In genomic region chr3:106261915-106262683, GRCh38 we compare ENCODE assay signal across 21 cellular contexts.
DNase-seq lines count a peak whose midpoint lies in the region; ATAC-seq and TF ChIP-seq lines count a peak whose summit lies in the region.
"Had no signal": no experiment of that assay in that cellular context is flagged by ENCODE, and none has a peak within 500 bp of the region (broad histone marks: within the 10 kb centered on the region; RNA-seq: fewer than 3 reads in every experiment).

No MANE protein-coding gene starts in this region.

- peak overlapping the region; percentile 6 for H3K27ac Mint-ChIP-seq in CD8-positive, alpha-beta T cell
- peak overlapping the region; percentile 24 for H3K27ac Mint-ChIP-seq in HFFc6
- H3K27ac Mint-ChIP-seq in mesothelial cell of epicardium: peak overlapping the region; percentile 3
- H3K27ac Mint-ChIP-seq in Caco-2 (ENCODE audit: unreplicated experiment): no peak overlapping the region
- H3K27ac Mint-ChIP-seq: naive thymus-derived CD4-positive, alpha-beta T cell had no signal

- no peak overlapping the region for H3K27ac ChIP-seq in CD8-positive, alpha-beta T cell (ENCODE audit: low read depth, low read length)
- H3K27ac ChIP-seq in brain microvascular endothelial cell: no peak overlapping the region
- H3K27ac ChIP-seq: body of pancreas, esophagus squamous epithelium, left ventricle myocardium inferior, Peyer's patch, prostate gland had no signal

- in situ Hi-C loops in brain microvascular endothelial cell (cut with HindIII; ENCODE audit: low pct_ligation_motif_present, low sequenced_read_pairs): no loop called here

- no peak for DNase-seq in CD8-positive, alpha-beta T cell
- DNase-seq in HFFc6 (peak; percentile 92), brain microvascular endothelial cell (peak; percentile 29), mesothelial cell of epicardium (ENCODE audit: low spot score in 2 of 2, unreplicated experiment in 2 of 2) (no peak), NCI-H146 (lab: John Stamatoyannopoulos, UW) (no peak), Caco-2 (no peak), NCI-H446 treated with DMSO at 0.1 percent for 48 hours (lab: John Stamatoyannopoulos, UW) (no peak), NCI-H2171 (lab: John Stamatoyannopoulos, UW) (no peak)
- DNase-seq: activated effector memory CD4-positive, alpha-beta T cell treated with Interleukin-2 at 50 U/mL for 16 hours; body of pancreas; esophagus squamous epithelium; left ventricle myocardium inferior; naive thymus-derived CD4-positive, alpha-beta T cell; NCI-H1048; NCI-H774; Peyer's patch; stimulated activated naive CD8-positive, alpha-beta T cell treated with anti-CD3 and anti-CD28 coated beads, Interleukin-15, Interleukin-2, amounts not matched to agents 100 U/mL and 50 U/mL, for 24 hours; T-cell had no signal

- POLR2A ChIA-PET in CD8-positive, alpha-beta T cell (lab: Charles Lee): no interaction called here
- POLR2A ChIA-PET in Caco-2 (lab: Charles Lee): no interaction called here

- H3K4me3 ChIP-seq in CD8-positive, alpha-beta T cell (ENCODE audit: low read depth, low read length): no peak overlapping the region
- H3K4me3 ChIP-seq in brain microvascular endothelial cell (ENCODE audit: low read depth, low read length) (no peak overlapping the region), Caco-2 (ENCODE audit: low read depth, low read length) (no peak overlapping the region)
- H3K4me3 ChIP-seq: body of pancreas, esophagus squamous epithelium, HAP-1, K562, left ventricle myocardium inferior, Peyer's patch, prostate gland had no signal

- ATAC-seq in CD8-positive, alpha-beta T cell: no peak
- ATAC-seq: body of pancreas; K562; naive thymus-derived CD4-positive, alpha-beta T cell; stimulated activated naive CD8-positive, alpha-beta T cell treated with anti-CD3 and anti-CD28 coated beads, Interleukin-15, Interleukin-2, amounts not matched to agents 100 U/mL and 50 U/mL, for 24 hours; T-cell had no signal

- CTCF ChIA-PET in CD8-positive, alpha-beta T cell (lab: Charles Lee): no interaction called here
- CTCF ChIA-PET in Caco-2 (lab: Charles Lee): no interaction called here

- H3K9me3 ChIP-seq in CD8-positive, alpha-beta T cell (ENCODE audit: low read length): no peaks in the 10 kb centered on the region
- no peaks in the 10 kb centered on the region; the same call in 1 of the 2 replicates for H3K9me3 ChIP-seq in Caco-2
- H3K9me3 ChIP-seq: body of pancreas, esophagus squamous epithelium, HAP-1, Peyer's patch, prostate gland had no signal

- no peaks in the 10 kb centered on the region for H3K9me3 Mint-ChIP-seq in CD8-positive, alpha-beta T cell
- H3K9me3 Mint-ChIP-seq in HFFc6: no peaks in the 10 kb centered on the region
- H3K9me3 Mint-ChIP-seq in mesothelial cell of epicardium: peaks cover 16% of the 10 kb centered on the region
- H3K9me3 Mint-ChIP-seq in Caco-2 (ENCODE audit: unreplicated experiment): peaks cover 10% of the 10 kb centered on the region

- no peaks in the 10 kb centered on the region for H3K27me3 ChIP-seq in CD8-positive, alpha-beta T cell (ENCODE audit: insufficient read depth, low read length)
- H3K27me3 ChIP-seq in brain microvascular endothelial cell (replicated peaks) (no peaks in the 10 kb centered on the region), Caco-2 (replicated peaks; ENCODE audit: control insufficient read depth, insufficient read depth, low read length) (no peaks in the 10 kb centered on the region)
- H3K27me3 ChIP-seq: body of pancreas, esophagus squamous epithelium, Peyer's patch had no signal

- no peaks in the 10 kb centered on the region for H3K36me3 Mint-ChIP-seq in CD8-positive, alpha-beta T cell
- H3K36me3 Mint-ChIP-seq in HFFc6 (ENCODE audit: low read depth) (peaks cover 4% of the 10 kb centered on the region; the same call in 1 of the 2 replicates), mesothelial cell of epicardium (peaks cover 3% of the 10 kb centered on the region), Caco-2 (ENCODE audit: insufficient read depth, unreplicated experiment) (no peaks in the 10 kb centered on the region)
- H3K36me3 Mint-ChIP-seq: T-cell had no signal

- no peaks in the 10 kb centered on the region for H3K4me1 Mint-ChIP-seq in CD8-positive, alpha-beta T cell (ENCODE audit: low read depth)
- peaks cover 28% of the 10 kb centered on the region for H3K4me1 Mint-ChIP-seq in HFFc6 (ENCODE audit: low read depth)
- H3K4me1 Mint-ChIP-seq in mesothelial cell of epicardium: peaks cover 30% of the 10 kb centered on the region
- H3K4me1 Mint-ChIP-seq in Caco-2 (ENCODE audit: low read depth, unreplicated experiment): peaks cover 19% of the 10 kb centered on the region

- intact Hi-C loops in CD8-positive, alpha-beta T cell (cut with DNase I, micrococcal nuclease): no loop called here
- intact Hi-C loops in Caco-2 (cut with micrococcal nuclease; ENCODE audit: unreplicated experiment): loop anchor here (5.0 kb wide), 1 partner anchor 120 kb away; no protein-coding TSS in a partner anchor

- no peaks in the 10 kb centered on the region for H3K36me3 ChIP-seq in CD8-positive, alpha-beta T cell (ENCODE audit: insufficient read depth, low read length)
- H3K36me3 ChIP-seq in brain microvascular endothelial cell (replicated peaks) (no peaks in the 10 kb centered on the region), Caco-2 (ENCODE audit: control insufficient read depth, insufficient read depth, low read length) (no peaks in the 10 kb centered on the region)
- H3K36me3 ChIP-seq: esophagus squamous epithelium, HAP-1, left ventricle myocardium inferior, Peyer's patch, prostate gland had no signal

- no peaks in the 10 kb centered on the region for H3K27me3 Mint-ChIP-seq in CD8-positive, alpha-beta T cell (ENCODE audit: low read depth)
- H3K27me3 Mint-ChIP-seq in HFFc6 (ENCODE audit: insufficient read depth) (no peaks in the 10 kb centered on the region; the same call in 1 of the 2 replicates), mesothelial cell of epicardium (ENCODE audit: low read depth) (no peaks in the 10 kb centered on the region), Caco-2 (ENCODE audit: insufficient read depth, unreplicated experiment) (no peaks in the 10 kb centered on the region)
- H3K27me3 Mint-ChIP-seq: naive thymus-derived CD4-positive, alpha-beta T cell; T-cell had no signal

- no TSS peak for BruUV-seq in Caco-2 (replicated peaks; lab: Mats Ljungman, UMichigan)

- no peak overlapping the region for H3K4me3 Mint-ChIP-seq in CD8-positive, alpha-beta T cell
- H3K4me3 Mint-ChIP-seq in HFFc6 (peak overlapping the region; percentile 3; the same call in 1 of the 2 replicates), mesothelial cell of epicardium (no peak overlapping the region), Caco-2 (ENCODE audit: unreplicated experiment) (no peak overlapping the region)
- H3K4me3 Mint-ChIP-seq: naive thymus-derived CD4-positive, alpha-beta T cell; T-cell had no signal

- TF ChIP-seq CTCF in CD8-positive, alpha-beta T cell (IDR thresholded peaks at IDR 0.05): no peak
- TF ChIP-seq CTCF in HFFc6 (IDR thresholded peaks at IDR 0.05) (no peak), brain microvascular endothelial cell (IDR thresholded peaks at IDR 0.05; ENCODE audit: low read depth, low read length, missing control alignments) (no peak), mesothelial cell of epicardium (IDR thresholded peaks at IDR 0.05; ENCODE audit: unreplicated experiment) (no peak), Caco-2 (IDR thresholded peaks at IDR 0.05; ENCODE audit: insufficient read depth in 1 of 2, low read depth in 1 of 2, low read length in 1 of 2, severe bottlenecking in 1 of 2, unreplicated experiment in 1 of 2) (no peak)

- no peaks in the 10 kb centered on the region for H3K4me1 ChIP-seq in CD8-positive, alpha-beta T cell (ENCODE audit: insufficient read depth, low read length)
- peaks cover 31% of the 10 kb centered on the region for H3K4me1 ChIP-seq in Caco-2
- H3K4me1 ChIP-seq: esophagus squamous epithelium, HAP-1, left ventricle myocardium inferior, Peyer's patch, prostate gland had no signal

Comparison
In these comparisons a context has a peak if more than half of its experiments do, and no peak if none do; other contexts are left out.
1. DNase-seq: peak in HFFc6 (single experiment) and brain microvascular endothelial cell (single experiment); none in CD8-positive, alpha-beta T cell (0 of 7), mesothelial cell of epicardium (0 of 2), NCI-H146 (single experiment), Caco-2 (0 of 2), NCI-H446 treated with DMSO at 0.1 percent for 48 hours (single experiment) and NCI-H2171 (single experiment).